ENCODE assay signal across 18 cellular contexts in the genomic region with DNA sequence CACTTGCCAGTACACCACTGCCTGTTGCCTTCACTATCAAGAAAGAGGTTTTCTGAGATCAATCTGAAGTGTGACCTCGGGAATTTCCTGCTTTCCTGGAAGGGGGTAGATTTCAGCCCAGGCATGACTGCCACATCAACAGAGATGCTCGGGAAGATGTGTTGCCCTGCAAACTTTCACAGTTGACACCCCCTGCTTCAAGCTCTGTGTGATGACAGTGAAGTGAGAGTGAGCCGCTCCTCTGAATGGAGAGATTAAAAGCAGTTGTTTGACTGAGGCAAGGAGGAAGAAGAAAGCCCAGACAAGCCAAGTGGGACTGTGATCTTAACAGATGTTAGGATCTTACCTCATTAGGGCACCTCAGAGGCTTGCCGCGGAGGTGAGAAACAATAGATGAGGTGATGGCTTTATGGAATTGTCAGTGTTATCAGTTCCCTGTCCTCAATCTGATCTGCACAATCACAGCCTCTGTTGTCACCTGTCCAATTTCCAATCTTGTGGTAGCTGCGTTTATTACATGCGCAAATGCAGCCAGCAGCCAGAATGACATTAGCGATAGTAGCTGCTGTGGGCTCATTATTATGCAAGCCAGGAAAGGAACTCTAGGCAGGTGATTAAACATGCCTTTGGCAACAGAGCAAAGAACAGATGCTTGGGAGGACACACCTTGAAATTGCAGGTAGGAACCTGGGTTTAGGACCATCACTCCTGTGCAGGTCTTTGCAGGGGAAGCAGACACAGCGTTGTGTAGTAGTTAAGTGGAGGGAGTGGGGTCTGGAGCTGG.
DNase-seq lines count a peak whose midpoint lies in the region; ATAC-seq and TF ChIP-seq lines count a peak whose summit lies in the region.
"Had no signal": no experiment of that assay in that cellular context is flagged by ENCODE, and none has a peak within 500 bp of the region (broad histone marks: within the 10 kb centered on the region; RNA-seq: fewer than 3 reads in every experiment).

No MANE protein-coding gene starts in this region.

- DNase-seq in COR-L47 (lab: John Stamatoyannopoulos, UW): peak; percentile 87
- peak; percentile 15 to 87 (median 63) for DNase-seq in NCI-H1417 (lab: John Stamatoyannopoulos, UW)
- peak; percentile 91 for DNase-seq in NCI-H69 (lab: John Stamatoyannopoulos, UW)
- DNase-seq in esophagus squamous epithelium (lab: John Stamatoyannopoulos, UW): no peak
- no peak for DNase-seq in HuH-7 (ENCODE audit: low spot score)
- no peak for DNase-seq in HuH-7.5 (ENCODE audit: low spot score)
- DNase-seq in activated CD4-positive, alpha-beta T cell treated with anti-CD3 and anti-CD28 coated beads for 1 hour: no peak
- DNase-seq: activated CD8-positive, alpha-beta memory T cell treated with anti-CD3 and anti-CD28 coated beads, Interleukin-2, amount 10 ng/mL, durations not matched to agents 7 days and 5 days; activated effector memory CD4-positive, alpha-beta T cell treated with anti-CD3 and anti-CD28 coated beads, Interleukin-2, amount 50 U/mL, for 16 hours; amygdala; CD8-positive, alpha-beta T cell; glutamatergic neuron; KBM-7; mesenchymal stem cell; NCI-H1048; SHP77 treated with DMSO at 0.1 percent for 48 hours had no signal

- TF ChIP-seq CTCF in esophagus squamous epithelium (IDR thresholded peaks at IDR 0.05): peak in 1 of 6 experiments; percentile 21

- no peaks in the 10 kb centered on the region for H3K9me3 ChIP-seq in esophagus squamous epithelium
- H3K9me3 ChIP-seq: neutrophil had no signal

- WGBS in esophagus squamous epithelium, 2 donors: 25 to 27% methylated on average over 9 of the region's 9 CpGs

- H3K36me3 ChIP-seq in esophagus squamous epithelium: no peaks in the 10 kb centered on the region
- H3K36me3 ChIP-seq: neutrophil had no signal

- peak overlapping the region in 1 of 4 donors; percentile 15 for H3K4me3 ChIP-seq in esophagus squamous epithelium

- ATAC-seq in GM18498 (IDR thresholded peaks at IDR 0.05; ENCODE audit: unreplicated experiment): no peak
- ATAC-seq: activated CD8-positive, alpha-beta memory T cell treated with anti-CD3 and anti-CD28 coated beads, Interleukin-2, amount 10 ng/mL, durations not matched to agents 7 days and 5 days; CD8-positive, alpha-beta T cell had no signal

- TF ChIP-seq POLR2A in esophagus squamous epithelium (IDR thresholded peaks at IDR 0.05): no peak

- H3K27me3 ChIP-seq in esophagus squamous epithelium: peaks cover 0 to 11% (median 0%) of the 10 kb centered on the region in 4 donors

- H3K4me1 ChIP-seq in esophagus squamous epithelium: peaks cover 8 to 50% (median 18%) of the 10 kb centered on the region in 3 donors

- intact Hi-C loops in esophagus squamous epithelium (cut with DNase I): no loop called here

- H3K27ac ChIP-seq in esophagus squamous epithelium: peak overlapping the region; percentile 66 to 86 (median 72)
- H3K27ac ChIP-seq: neutrophil had no signal

Comparison
In these comparisons a context has a peak if more than half of its experiments do, and no peak if none do; other contexts are left out.
1. DNase-seq: peak in COR-L47 (single experiment), NCI-H1417 (3 of 3) and NCI-H69 (single experiment); none in esophagus squamous epithelium (single experiment), HuH-7 (single experiment), HuH-7.5 (single experiment) and activated CD4-positive, alpha-beta T cell treated with anti-CD3 and anti-CD28 coated beads for 1 hour (single experiment).